In genomic region chr2:231315896-231316295, GRCh38 we compare ENCODE assay signal across 23 cellular contexts.
DNase-seq lines count a peak whose midpoint lies in the region; ATAC-seq and TF ChIP-seq lines count a peak whose summit lies in the region.
"Had no signal": no experiment of that assay in that cellular context is flagged by ENCODE, and none has a peak within 500 bp of the region (broad histone marks: within the 10 kb centered on the region; RNA-seq: fewer than 3 reads in every experiment).

No MANE protein-coding gene starts in this region.

- intact Hi-C loops in naive thymus-derived CD4-positive, alpha-beta T cell (cut with micrococcal nuclease): no loop called here
- intact Hi-C loops in heart left ventricle (cut with DNase I): no loop called here
- intact Hi-C loops in colonic mucosa (cut with DNase I): no loop called here

- H3K9me3 Mint-ChIP-seq in naive thymus-derived CD4-positive, alpha-beta T cell: peaks cover 6 to 33% (median 17%) of the 10 kb centered on the region in 11 donors

- H3K27me3 ChIP-seq in naive thymus-derived CD4-positive, alpha-beta T cell (ENCODE audit: control insufficient read depth in 2 of 2, insufficient read depth in 2 of 2, low read length in 2 of 2): no peaks in the 10 kb centered on the region
- H3K27me3 ChIP-seq in heart left ventricle (no peaks in the 10 kb centered on the region), colonic mucosa (no peaks in the 10 kb centered on the region)
- H3K27me3 ChIP-seq: tibial nerve had no signal

- no peaks in the 10 kb centered on the region for H3K9me3 ChIP-seq in naive thymus-derived CD4-positive, alpha-beta T cell (ENCODE audit: control insufficient read depth in 2 of 3, low read length in 3 of 3)
- H3K9me3 ChIP-seq in heart left ventricle (peaks cover 0 to 23% (median 0%) of the 10 kb centered on the region in 12 donors), colonic mucosa (no peaks in the 10 kb centered on the region)

- no peak overlapping the region for H3K9ac ChIP-seq in colonic mucosa (ENCODE audit: low read depth in 2 of 2, low read length in 2 of 2)

- H3K4me3 ChIP-seq in GM12865 (ENCODE audit: low read depth, low read length) (no peak overlapping the region), heart left ventricle (no peak overlapping the region), colonic mucosa (no peak overlapping the region)
- H3K4me3 ChIP-seq in naive thymus-derived CD4-positive, alpha-beta T cell (ENCODE audit: low read length): no peak overlapping the region
- H3K4me3 ChIP-seq: GM23338, tibial nerve had no signal

- WGBS in heart left ventricle, 4 donors: 70 to 82% (median 78%) methylated on average over 3 of the region's 3 CpGs

- ATAC-seq in HG03135 (IDR thresholded peaks at IDR 0.05; ENCODE audit: unreplicated experiment) (peak; percentile 61), heart left ventricle (no peak), GM21515 (IDR thresholded peaks at IDR 0.05; ENCODE audit: unreplicated experiment) (no peak)
- peak; percentile 54 for ATAC-seq in naive thymus-derived CD4-positive, alpha-beta T cell
- ATAC-seq: GM23338; naive thymus-derived CD8-positive, alpha-beta T cell had no signal

- CTCF ChIA-PET in naive thymus-derived CD4-positive, alpha-beta T cell (lab: Charles Lee): no interaction called here

- H3K4me1 Mint-ChIP-seq in naive thymus-derived CD4-positive, alpha-beta T cell: peaks cover 0 to 3% (median 0%) of the 10 kb centered on the region in 7 donors
- H3K4me1 Mint-ChIP-seq: activated CD4-positive, alpha-beta T cell treated with anti-CD3 and anti-CD28 coated beads, Interleukin-2, amount 10 ng/mL, durations not matched to agents 24 days and 14 days; GM23338 had no signal

- TF ChIP-seq CTCF in GM12865 (IDR thresholded peaks at IDR 0.05; ENCODE audit: insufficient read depth, low read depth, low read length, missing control alignments): no peak
- TF ChIP-seq CTCF in heart left ventricle (IDR thresholded peaks at IDR 0.05): no peak
- TF ChIP-seq CTCF in colonic mucosa (IDR thresholded peaks at IDR 0.05): no peak

- no peak overlapping the region for H3K27ac Mint-ChIP-seq in naive thymus-derived CD4-positive, alpha-beta T cell
- H3K27ac Mint-ChIP-seq: activated CD4-positive, alpha-beta T cell treated with anti-CD3 and anti-CD28 coated beads, Interleukin-2, amount 10 ng/mL, durations not matched to agents 24 days and 14 days; GM23338 had no signal

- DNase-seq in GM12865 (ENCODE audit: low read depth) (peak; percentile 70), NOMO-1 treated with dmso at 0.1 percent for 144 hours (lab: John Stamatoyannopoulos, UW; ENCODE audit: unreplicated experiment) (peak; percentile 74), heart left ventricle (no peak), HK-2 (ENCODE audit: unreplicated experiment) (no peak), colonic mucosa (no peak)
- no peak for DNase-seq in naive thymus-derived CD4-positive, alpha-beta T cell
- DNase-seq: activated CD4-positive, alpha-beta T cell treated with anti-CD3 and anti-CD28 coated beads, Interleukin-2, amount 10 ng/mL, durations not matched to agents 24 days and 14 days; activated CD8-positive, alpha-beta memory T cell treated with anti-CD3 and anti-CD28 coated beads, Interleukin-2, amount 50 U/mL, for 4 hours; activated gamma-delta T cell treated with Interleukin-2 at 50 U/mL for 16 hours; caudate nucleus; COR-L47; erythroblast; kidney; mammary epithelial cell; naive thymus-derived CD8-positive, alpha-beta T cell; NCI-H1694; RPMI8226; stimulated activated naive CD4-positive, alpha-beta T cell treated with Interleukin-2 at 50 U/mL for 16 hours; SW 1271 had no signal

- H3K4me3 Mint-ChIP-seq in naive thymus-derived CD4-positive, alpha-beta T cell: no peak overlapping the region
- H3K4me3 Mint-ChIP-seq: activated CD4-positive, alpha-beta T cell treated with anti-CD3 and anti-CD28 coated beads, Interleukin-2, amount 10 ng/mL, durations not matched to agents 24 days and 14 days; GM23338 had no signal

- peaks cover 0 to 13% (median 6%) of the 10 kb centered on the region in 5 donors for H3K27me3 Mint-ChIP-seq in naive thymus-derived CD4-positive, alpha-beta T cell

- POLR2A ChIA-PET in naive thymus-derived CD4-positive, alpha-beta T cell (lab: Charles Lee): no interaction called here

- H3K4me1 ChIP-seq in naive thymus-derived CD4-positive, alpha-beta T cell (ENCODE audit: control insufficient read depth in 2 of 2, insufficient read depth in 2 of 2, low read length in 2 of 2): no peaks in the 10 kb centered on the region
- peaks cover 0 to 34% (median 23%) of the 10 kb centered on the region in 12 donors for H3K4me1 ChIP-seq in heart left ventricle
- H3K4me1 ChIP-seq in colonic mucosa: no peaks in the 10 kb centered on the region

- TF ChIP-seq POLR2A in heart left ventricle (IDR thresholded peaks at IDR 0.05): no peak

- peaks cover 0 to 22% (median 13%) of the 10 kb centered on the region in 5 donors for H3K36me3 Mint-ChIP-seq in naive thymus-derived CD4-positive, alpha-beta T cell

- no peaks in the 10 kb centered on the region for H3K36me3 ChIP-seq in naive thymus-derived CD4-positive, alpha-beta T cell (ENCODE audit: control insufficient read depth in 2 of 3, insufficient read depth in 3 of 3, low read length in 3 of 3)
- H3K36me3 ChIP-seq in heart left ventricle (no peaks in the 10 kb centered on the region), colonic mucosa (no peaks in the 10 kb centered on the region)

- no peak overlapping the region for H3K27ac ChIP-seq in naive thymus-derived CD4-positive, alpha-beta T cell (ENCODE audit: low read depth, low read length)
- H3K27ac ChIP-seq in heart left ventricle (no peak overlapping the region), colonic mucosa (no peak overlapping the region)
- H3K27ac ChIP-seq: tibial nerve had no signal

Comparison
In these comparisons a context has a peak if more than half of its experiments do, and no peak if none do; other contexts are left out.
1. DNase-seq: peak in GM12865 (single experiment) and NOMO-1 treated with dmso at 0.1 percent for 144 hours (single experiment); none in naive thymus-derived CD4-positive, alpha-beta T cell (0 of 9), heart left ventricle (0 of 5), HK-2 (single experiment) and colonic mucosa (single experiment).
2. ATAC-seq: peak in HG03135 (single experiment) and naive thymus-derived CD4-positive, alpha-beta T cell (single experiment); none in heart left ventricle (0 of 4) and GM21515 (single experiment).